ENCODE assay signal across 18 cellular contexts in the genomic region with DNA sequence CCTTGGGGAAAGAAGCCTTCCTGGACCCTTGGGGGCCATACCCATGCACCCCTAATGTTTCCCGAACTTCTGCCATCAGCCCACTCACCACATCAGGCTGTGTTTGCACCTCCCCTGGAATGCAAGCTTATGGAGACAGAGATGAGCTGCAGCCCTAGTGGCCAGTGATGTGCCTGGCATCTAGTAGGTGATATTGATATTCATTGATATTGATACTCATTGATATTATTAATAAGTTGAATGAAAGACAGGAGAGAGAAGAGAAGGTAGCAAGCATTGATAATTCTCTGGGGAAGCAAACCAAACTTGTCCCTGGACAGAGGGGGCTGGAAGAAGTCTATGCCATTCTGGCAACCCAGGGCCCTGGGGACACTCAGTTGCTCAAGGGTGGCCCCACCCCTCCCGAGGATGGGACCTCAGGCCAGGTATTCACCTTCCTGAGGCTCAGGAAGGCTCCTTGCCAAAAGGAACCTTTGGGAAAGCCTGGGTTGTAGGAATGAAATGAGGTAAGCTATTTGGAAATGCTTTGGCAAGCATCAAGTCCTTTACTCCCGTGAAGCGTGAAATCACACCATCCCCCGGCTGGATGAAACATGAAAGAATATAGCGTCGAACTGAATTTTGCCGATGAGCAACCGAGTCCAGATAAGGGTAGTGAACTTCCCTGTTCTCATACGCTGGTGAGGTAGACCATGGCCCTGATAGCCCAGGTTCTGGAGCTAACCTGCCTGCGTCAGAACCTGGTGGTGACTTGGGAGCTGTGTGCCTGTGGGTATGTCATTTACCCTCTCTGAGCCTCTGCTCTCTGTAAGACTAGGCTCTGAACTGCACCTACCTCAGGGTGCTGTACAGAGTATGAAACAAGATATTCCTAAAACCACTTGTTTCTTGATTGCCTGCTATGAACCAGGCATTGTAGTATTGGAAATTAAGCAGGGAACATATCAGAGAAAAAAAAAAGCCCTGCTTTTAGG.
A peak's percentile ranks its signal among the peaks of the same experiment; 100 is the strongest.
DNase-seq lines count a peak whose midpoint lies in the region; ATAC-seq and TF ChIP-seq lines count a peak whose summit lies in the region.
"Had no signal": no experiment of that assay in that cellular context is flagged by ENCODE, and none has a peak within 500 bp of the region (broad histone marks: within the 10 kb centered on the region; RNA-seq: fewer than 3 reads in every experiment).

No MANE protein-coding gene starts in this region.

- no peak for TF ChIP-seq POLR2A in gastrocnemius medialis (IDR thresholded peaks at IDR 0.05)

- CTCF ChIA-PET in OCI-LY7 (lab: Charles Lee; ENCODE audit: unreplicated experiment) = interaction anchor here (1.0 to 1.1 kb wide), 3 partner anchors 12 to 252 kb away, joined by 3 to 5 read pairs (median 3); no protein-coding TSS in a partner anchor

- H3K36me3 ChIP-seq in GM23338 (ENCODE audit: insufficient read depth) (no peaks in the 10 kb centered on the region; the same call in 1 of the 2 replicates), OCI-LY7 (ENCODE audit: insufficient read depth, low read length) (peaks cover 15% of the 10 kb centered on the region; the same call in 1 of the 2 replicates), gastrocnemius medialis (no peaks in the 10 kb centered on the region)
- H3K36me3 ChIP-seq: suprapubic skin had no signal

- H3K79me2 ChIP-seq in GM23338 (replicated peaks; ENCODE audit: insufficient read depth) (no peaks in the 10 kb centered on the region; the same call in 1 of the 2 replicates), OCI-LY7 (ENCODE audit: insufficient read depth, low read depth, low read length) (no peaks in the 10 kb centered on the region)

- POLR2A ChIA-PET in OCI-LY7 (lab: Charles Lee) = interaction anchor here (1.5 to 5.8 kb wide), 3 partner anchors 12 to 18 kb away, joined by 4 to 51 read pairs (median 17); no protein-coding TSS in a partner anchor

- TF ChIP-seq CTCF in GM23338 (conservative IDR thresholded peaks at IDR 0.05; ENCODE audit: low read depth in 2 of 2) (peak; percentile 16 to 38; a peak in 2 of 4 replicates), OCI-LY7 (conservative IDR thresholded peaks at IDR 0.05; ENCODE audit: low read length) (peak; percentile 63), endothelial cell (IDR thresholded peaks at IDR 0.05; ENCODE audit: unreplicated experiment) (peak; percentile 17), omental fat pad (IDR thresholded peaks at IDR 0.05) (no peak), gastrocnemius medialis (IDR thresholded peaks at IDR 0.05 in 4 of 5, conservative IDR thresholded peaks at IDR 0.05 in 1 of 5) (no peak)

- DNase-seq in GM23338 (ENCODE audit: low spot score) (no peak), OCI-LY7 (ENCODE audit: low spot score) (no peak), endothelial cell (ENCODE audit: low spot score) (no peak), omental fat pad (ENCODE audit: low spot score) (no peak), T-helper 2 cell (no peak), gastrocnemius medialis (no peak)
- no peak for DNase-seq in activated T-cell treated with anti-CD3 and anti-CD28 coated beads, Interleukin-2, amount 50 U/mL, for 24 hours
- DNase-seq in activated T-cell treated with anti-CD3 and anti-CD28 coated beads, Interleukin-2, amount 50 U/mL, for 48 hours = no peak
- DNase-seq: activated CD4-positive, alpha-beta T cell treated with anti-CD3 and anti-CD28 coated beads, Interleukin-2, amount 50 U/mL, for 48 hours; effector memory CD8-positive, alpha-beta T cell; foreskin keratinocyte; midbrain; NCI-H1930; psoas muscle; SHP77; T1000 had no signal

- H3K4me3 Mint-ChIP-seq in GM23338 (no peak overlapping the region), endothelial cell (ENCODE audit: unreplicated experiment) (peak overlapping the region; percentile 1)
- H3K4me3 Mint-ChIP-seq in activated T-cell treated with anti-CD3 and anti-CD28 coated beads, Interleukin-2, amount 50 U/mL, for 24 hours = no peak overlapping the region
- H3K4me3 Mint-ChIP-seq: activated T-helper 17 cell treated with anti-CD3 and anti-CD28 coated beads, Interleukin-2, amount 50 U/mL, for 72 hours; effector memory CD8-positive, alpha-beta T cell had no signal

- no peaks in the 10 kb centered on the region for H3F3A ChIP-seq in GM23338 (replicated peaks; ENCODE audit: low read depth)

- H3K4me3 ChIP-seq in GM23338 (no peak overlapping the region), OCI-LY7 (ENCODE audit: low read depth, low read length, poor library complexity, severe bottlenecking) (no peak overlapping the region), gastrocnemius medialis (no peak overlapping the region)
- H3K4me3 ChIP-seq: psoas muscle, suprapubic skin had no signal

- ATAC-seq in GM23338 = peak; percentile 71
- ATAC-seq in omental fat pad (ENCODE audit: low FRiP score) = peak; percentile 91
- ATAC-seq in gastrocnemius medialis = no peak
- ATAC-seq: activated T-helper 17 cell treated with anti-CD3 and anti-CD28 coated beads, Interleukin-2, amount 50 U/mL, for 72 hours; effector memory CD8-positive, alpha-beta T cell; foreskin keratinocyte had no signal

- H2AFZ ChIP-seq in GM23338 = no peak overlapping the region
- no peak overlapping the region for H2AFZ ChIP-seq in OCI-LY7 (ENCODE audit: low read length)

- H3K27me3 Mint-ChIP-seq in GM23338 (ENCODE audit: insufficient read depth, low read depth, poor library complexity) (peaks cover 3% of the 10 kb centered on the region), endothelial cell (ENCODE audit: unreplicated experiment) (peaks cover 2% of the 10 kb centered on the region)
- H3K27me3 Mint-ChIP-seq in activated T-cell treated with anti-CD3 and anti-CD28 coated beads, Interleukin-2, amount 50 U/mL, for 24 hours = peaks cover 9% of the 10 kb centered on the region

- H3K9me3 Mint-ChIP-seq in GM23338 (peaks cover 11% of the 10 kb centered on the region; the same call in 1 of the 3 replicates), endothelial cell (ENCODE audit: unreplicated experiment) (no peaks in the 10 kb centered on the region)
- peaks cover 7% of the 10 kb centered on the region for H3K9me3 Mint-ChIP-seq in activated T-cell treated with anti-CD3 and anti-CD28 coated beads, Interleukin-2, amount 50 U/mL, for 24 hours
- H3K9me3 Mint-ChIP-seq: effector memory CD8-positive, alpha-beta T cell had no signal

- intact Hi-C loops in OCI-LY7 (cut with micrococcal nuclease; ENCODE audit: unreplicated experiment) (no loop called here), gastrocnemius medialis (cut with DNase I; ENCODE audit: low total_unique reads) (no loop called here)

- peaks cover 6% of the 10 kb centered on the region; the same call in 1 of the 2 replicates for H3K9me3 ChIP-seq in OCI-LY7 (ENCODE audit: low read length)
- H3K9me3 ChIP-seq in gastrocnemius medialis = peaks cover 0 to 4% (median 0%) of the 10 kb centered on the region in 3 donors
- H3K9me3 ChIP-seq: psoas muscle, suprapubic skin had no signal

- no peak overlapping the region for H3K27ac ChIP-seq in GM23338 (ENCODE audit: low read depth)
- H3K27ac ChIP-seq in OCI-LY7 (ENCODE audit: low read depth, low read length, poor library complexity, severe bottlenecking) = no peak overlapping the region
- H3K27ac ChIP-seq in gastrocnemius medialis = no peak overlapping the region
- H3K27ac ChIP-seq: foreskin keratinocyte, psoas muscle, suprapubic skin had no signal

- H3K27me3 ChIP-seq in GM23338 (ENCODE audit: insufficient read depth) (no peaks in the 10 kb centered on the region), gastrocnemius medialis (no peaks in the 10 kb centered on the region)
- H3K27me3 ChIP-seq: foreskin keratinocyte had no signal

- BruUV-seq in OCI-LY7 (replicated peaks; lab: Mats Ljungman, UMichigan) = no TSS peak

- in situ Hi-C loops in gastrocnemius medialis (cut with MboI; ENCODE audit: low sequenced_read_pairs in 4 of 4) = no loop called here

- H3K27ac Mint-ChIP-seq in GM23338 = peak overlapping the region; percentile 55; the same call in 1 of the 2 replicates
- no peak overlapping the region for H3K27ac Mint-ChIP-seq in endothelial cell (ENCODE audit: unreplicated experiment)
- no peak overlapping the region for H3K27ac Mint-ChIP-seq in activated T-cell treated with anti-CD3 and anti-CD28 coated beads, Interleukin-2, amount 50 U/mL, for 24 hours
- H3K27ac Mint-ChIP-seq: activated T-helper 17 cell treated with anti-CD3 and anti-CD28 coated beads, Interleukin-2, amount 50 U/mL, for 72 hours had no signal

- H3K9me2 ChIP-seq in GM23338 (ENCODE audit: insufficient read depth) (no peaks in the 10 kb centered on the region; the same call in 1 of the 2 replicates), OCI-LY7 (ENCODE audit: insufficient read depth, low read length) (no peaks in the 10 kb centered on the region)

- H3K4me1 ChIP-seq in GM23338 (ENCODE audit: insufficient read depth) (peaks cover 19% of the 10 kb centered on the region), OCI-LY7 (ENCODE audit: insufficient read depth, low read length, poor library complexity, severe bottlenecking) (peaks cover 50% of the 10 kb centered on the region), gastrocnemius medialis (no peaks in the 10 kb centered on the region)
- H3K4me1 ChIP-seq: foreskin keratinocyte, psoas muscle, suprapubic skin had no signal

- H3K36me3 Mint-ChIP-seq in GM23338 (ENCODE audit: low read depth) (peaks cover 12% of the 10 kb centered on the region; the same call in 2 of the 3 replicates), endothelial cell (ENCODE audit: low read depth, unreplicated experiment) (no peaks in the 10 kb centered on the region)
- no peaks in the 10 kb centered on the region for H3K36me3 Mint-ChIP-seq in activated T-cell treated with anti-CD3 and anti-CD28 coated beads, Interleukin-2, amount 50 U/mL, for 24 hours (ENCODE audit: low read depth)

- H3K4me1 Mint-ChIP-seq in GM23338 (peaks cover 32% of the 10 kb centered on the region), endothelial cell (ENCODE audit: unreplicated experiment) (peaks cover 34% of the 10 kb centered on the region)
- no peaks in the 10 kb centered on the region for H3K4me1 Mint-ChIP-seq in activated T-cell treated with anti-CD3 and anti-CD28 coated beads, Interleukin-2, amount 50 U/mL, for 24 hours (ENCODE audit: low read depth)
- H3K4me1 Mint-ChIP-seq: activated T-helper 17 cell treated with anti-CD3 and anti-CD28 coated beads, Interleukin-2, amount 50 U/mL, for 72 hours had no signal

- H4K20me1 ChIP-seq in GM23338 (replicated peaks; ENCODE audit: insufficient read depth) (no peaks in the 10 kb centered on the region), OCI-LY7 (ENCODE audit: insufficient read depth, low read length) (no peaks in the 10 kb centered on the region)

- H3K4me2 ChIP-seq in GM23338 (no peak overlapping the region), OCI-LY7 (ENCODE audit: low read length) (peak overlapping the region; percentile 80)

Comparison
In these comparisons a context has a peak if more than half of its experiments do, and no peak if none do; other contexts are left out.
1. ATAC-seq: peak in GM23338 (single experiment) and omental fat pad (single experiment); none in gastrocnemius medialis (0 of 2).
2. CTCF ChIP-seq: peak in GM23338 (2 of 2), OCI-LY7 (single experiment) and endothelial cell (single experiment); none in omental fat pad (0 of 3) and gastrocnemius medialis (0 of 5).